20 cellular contexts compared by ENCODE assay signal in the genomic region with DNA sequence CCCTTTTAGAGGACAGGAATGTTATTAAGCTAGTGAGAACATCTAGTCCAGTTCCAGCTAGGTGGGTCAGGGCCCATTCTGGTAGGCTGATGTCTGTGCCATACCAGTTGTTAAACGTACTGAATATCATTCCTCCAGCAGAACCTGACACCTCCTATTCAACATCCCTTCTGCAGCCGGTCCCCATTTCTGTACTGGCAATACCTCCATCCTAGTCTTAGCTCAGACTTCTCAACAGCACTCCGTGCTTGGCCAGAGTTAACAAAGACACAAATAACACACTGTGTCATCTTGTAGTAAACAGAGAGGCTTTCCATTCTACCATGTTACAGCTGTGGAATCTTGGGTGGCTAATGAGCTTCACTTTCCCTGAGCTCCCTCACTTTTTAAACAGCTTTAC.
DNase-seq lines count a peak whose midpoint lies in the region; ATAC-seq and TF ChIP-seq lines count a peak whose summit lies in the region.
"Had no signal": no experiment of that assay in that cellular context is flagged by ENCODE, and none has a peak within 500 bp of the region (broad histone marks: within the 10 kb centered on the region; RNA-seq: fewer than 3 reads in every experiment).

No MANE protein-coding gene starts in this region.

- no peak overlapping the region for H3K27ac ChIP-seq in PC-3 (ENCODE audit: low read length)
- H3K27ac ChIP-seq: 22Rv1, C4-2B, GM23248 had no signal

- H4K20me1 ChIP-seq in PC-3 (ENCODE audit: low read length) = no peaks in the 10 kb centered on the region

- H3K4me1 ChIP-seq in PC-3 (ENCODE audit: insufficient read depth, low read length) = no peaks in the 10 kb centered on the region

- H3K9ac ChIP-seq in PC-3 (ENCODE audit: low read length) = no peak overlapping the region
- H3K9ac ChIP-seq: GM23248 had no signal

- H3K4me3 Mint-ChIP-seq in activated naive CD4-positive, alpha-beta T cell treated with anti-CD3 and anti-CD28 coated beads for 36 hours = no peak overlapping the region

- no peaks in the 10 kb centered on the region for H3K9me3 ChIP-seq in PC-3 (ENCODE audit: low read length)

- no peaks in the 10 kb centered on the region for H3K27me3 Mint-ChIP-seq in activated naive CD4-positive, alpha-beta T cell treated with anti-CD3 and anti-CD28 coated beads for 36 hours (ENCODE audit: low read depth)

- H3K9me2 ChIP-seq in PC-3 (replicated peaks; ENCODE audit: low read length) = no peaks in the 10 kb centered on the region

- no peaks in the 10 kb centered on the region for H3K9me3 Mint-ChIP-seq in activated naive CD4-positive, alpha-beta T cell treated with anti-CD3 and anti-CD28 coated beads for 36 hours

- H3K4me3 ChIP-seq in PC-3 (ENCODE audit: low read length) = no peak overlapping the region
- H3K4me3 ChIP-seq: GM23248 had no signal

- H3K27me3 ChIP-seq in PC-3 (ENCODE audit: low read length) = no peaks in the 10 kb centered on the region

- no peak overlapping the region for H3K27ac Mint-ChIP-seq in activated naive CD4-positive, alpha-beta T cell treated with anti-CD3 and anti-CD28 coated beads for 36 hours

- no peaks in the 10 kb centered on the region for H3K79me2 ChIP-seq in PC-3 (ENCODE audit: low read length)

- no peaks in the 10 kb centered on the region for H3K4me1 Mint-ChIP-seq in activated naive CD4-positive, alpha-beta T cell treated with anti-CD3 and anti-CD28 coated beads for 36 hours (ENCODE audit: low read depth)

- CTCF ChIA-PET in PC-3 (lab: Charles Lee) = no interaction called here
- CTCF ChIA-PET in activated naive CD4-positive, alpha-beta T cell treated with anti-CD3 and anti-CD28 coated beads for 36 hours (lab: Charles Lee) = no interaction called here

- no peak overlapping the region for H2AFZ ChIP-seq in PC-3 (ENCODE audit: low read length)
- H2AFZ ChIP-seq: GM23248 had no signal

- ATAC-seq in Right ventricle myocardium inferior (peak; percentile 88), left ventricle myocardium superior (peak; percentile 80), sciatic nerve (peak; percentile 26), PC-3 (no peak)
- ATAC-seq: HepG2 had no signal

- DNase-seq in Right ventricle myocardium inferior (ENCODE audit: missing footprints) = peak; percentile 64
- DNase-seq in cardiac septum (ENCODE audit: low spot score) = no peak
- peak; percentile 39 for DNase-seq in left ventricle myocardium superior
- no peak for DNase-seq in sciatic nerve (ENCODE audit: low spot score)
- no peak for DNase-seq in PC-3
- DNase-seq in SKM-1 treated with dmso at 0.1 percent for 144 hours (lab: John Stamatoyannopoulos, UW; ENCODE audit: unreplicated experiment) = no peak
- DNase-seq in NCI-H2107 (lab: John Stamatoyannopoulos, UW) = no peak
- DNase-seq in activated naive CD4-positive, alpha-beta T cell treated with anti-CD3 and anti-CD28 coated beads for 36 hours = no peak
- DNase-seq: AML-193, GM23248, KBM-7, NCI-H1105, NCI-H2081, NCI-H446 treated with DMSO at 0.1 percent for 48 hours, NCI-H748 treated with DMSO at 0.1 percent for 48 hours, OCI-M1, SIG-M5 had no signal

- no peak overlapping the region for H3K4me2 ChIP-seq in PC-3 (ENCODE audit: low read length)

- no peaks in the 10 kb centered on the region for H3K36me3 Mint-ChIP-seq in activated naive CD4-positive, alpha-beta T cell treated with anti-CD3 and anti-CD28 coated beads for 36 hours (ENCODE audit: low read depth)

- no peaks in the 10 kb centered on the region for H3F3A ChIP-seq in PC-3 (ENCODE audit: low read length, unreplicated experiment)

- no TSS peak for BruUV-seq in PC-3 (replicated peaks; lab: Mats Ljungman, UMichigan)

- TF ChIP-seq CTCF in PC-3 (conservative IDR thresholded peaks at IDR 0.05; ENCODE audit: low read depth, low read length) = no peak

- POLR2A ChIA-PET in PC-3 (lab: Charles Lee; ENCODE audit: unreplicated experiment) = no interaction called here

- intact Hi-C loops in Right ventricle myocardium inferior (cut with DNase I) (loop anchor here (5.0 to 10.0 kb wide), 7 partner anchors 43 to 519 kb away; no protein-coding TSS in a partner anchor), cardiac septum (cut with DNase I) (no loop called here), left ventricle myocardium superior (cut with micrococcal nuclease) (loop anchor here (10.0 kb wide), 1 partner anchor 91 kb away; the partner anchor contains the start of gene PDE3A), sciatic nerve (cut with DNase I) (no loop called here), PC-3 (cut with micrococcal nuclease) (no loop called here)
- intact Hi-C loops in activated naive CD4-positive, alpha-beta T cell treated with anti-CD3 and anti-CD28 coated beads for 36 hours (cut with micrococcal nuclease) = no loop called here

- H3K36me3 ChIP-seq in PC-3 (ENCODE audit: low read depth, low read length) = no peaks in the 10 kb centered on the region

Comparison
In these comparisons a context has a peak if more than half of its experiments do, and no peak if none do; other contexts are left out.
1. DNase-seq: peak in Right ventricle myocardium inferior (single experiment) and left ventricle myocardium superior (single experiment); none in cardiac septum (single experiment), sciatic nerve (single experiment), PC-3 (single experiment), SKM-1 treated with dmso at 0.1 percent for 144 hours (single experiment), NCI-H2107 (single experiment) and activated naive CD4-positive, alpha-beta T cell treated with anti-CD3 and anti-CD28 coated beads for 36 hours (single experiment).
2. intact Hi-C loops: an anchor here in Right ventricle myocardium inferior (5.0 to 10.0 kb wide) and left ventricle myocardium superior (10.0 kb wide); none called in cardiac septum, sciatic nerve, PC-3 and activated naive CD4-positive, alpha-beta T cell treated with anti-CD3 and anti-CD28 coated beads for 36 hours.